ENCODE assay signal across 1 cellular context in genomic region chr5:1386274-1386717, GRCh38.
TF ChIP-seq lines count a peak whose summit lies in the region.

No MANE protein-coding gene starts in this region.

TF ChIP-seq in HepG2, 621 proteins besides CTCF, POLR2A, EP300 and RAD21 (continued from another document and continues in another):
- TF ChIP-seq ZNF407 (CRISPR knock-in tag; IDR thresholded peaks at IDR 0.05; ENCODE audit: not compliant biosample characterization) (no peak), GABPB1 (CRISPR knock-in tag; IDR thresholded peaks at IDR 0.05) (peak; percentile 9; the same call in 1 of the 2 replicates), PCBP2 (optimal IDR thresholded peaks at IDR 0.05; ENCODE audit: low read depth, low read length, poor library complexity, severe bottlenecking) (no peak), DNMT1 (CRISPR knock-in tag; IDR thresholded peaks at IDR 0.05) (no peak), SNAPC5 (CRISPR knock-in tag; IDR thresholded peaks at IDR 0.05; ENCODE audit: borderline replicate concordance) (no peak), ZNF781 (CRISPR knock-in tag; IDR thresholded peaks at IDR 0.05; ENCODE audit: borderline replicate concordance, not compliant biosample characterization) (no peak), ZNF570 (CRISPR knock-in tag; IDR thresholded peaks at IDR 0.05; ENCODE audit: borderline replicate concordance) (no peak), CEBPB (IDR thresholded peaks at IDR 0.05; ENCODE audit: borderline replicate concordance, low read depth, low read length) (no peak), ZBTB4 (CRISPR knock-in tag; IDR thresholded peaks at IDR 0.05; ENCODE audit: borderline replicate concordance) (no peak), ZXDC (CRISPR knock-in tag; IDR thresholded peaks at IDR 0.05) (0 out of 2 replicates have a peak, but pooled peaks have one; percentile 8), NFATC3 (CRISPR knock-in tag; IDR thresholded peaks at IDR 0.05) (no peak), SCMH1 (CRISPR knock-in tag; IDR thresholded peaks at IDR 0.05; ENCODE audit: borderline replicate concordance) (no peak), ZNF101 (CRISPR knock-in tag; IDR thresholded peaks at IDR 0.05; ENCODE audit: borderline replicate concordance, low read depth) (no peak), ZNF652 (CRISPR knock-in tag; IDR thresholded peaks at IDR 0.05; ENCODE audit: borderline replicate concordance, low read depth) (no peak), ZNF687 (CRISPR knock-in tag; IDR thresholded peaks at IDR 0.05) (peak; percentile 53), ZMAT3 (CRISPR knock-in tag; conservative IDR thresholded peaks at IDR 0.05) (no peak; the same call in 1 of the 2 replicates), SIX4 (CRISPR knock-in tag; IDR thresholded peaks at IDR 0.05) (no peak), FOXP4 (CRISPR knock-in tag; IDR thresholded peaks at IDR 0.05) (no peak), STAG1 (CRISPR knock-in tag; IDR thresholded peaks at IDR 0.05) (no peak), ZNF292 (CRISPR knock-in tag; IDR thresholded peaks at IDR 0.05; ENCODE audit: borderline replicate concordance, low read depth) (no peak), SUZ12 (IDR thresholded peaks at IDR 0.05; ENCODE audit: low read depth, low read length) (no peak), SNAPC4 (CRISPR knock-in tag; IDR thresholded peaks at IDR 0.05) (no peak)
